Comparison of ENCODE assay signal across 11 cellular contexts in genomic region chr10:120451968-120452367, GRCh38. TPM values are rescaled to one million over a fixed set of nuclear protein-coding genes. Genes with fewer than 3 reads are reported as not detected.
"Had no signal": no experiment of that assay in that cellular context is flagged by ENCODE, and none has a peak within 500 bp of the region (broad histone marks: within the 10 kb centered on the region; RNA-seq: fewer than 3 reads in every experiment).

No MANE protein-coding gene starts in this region.

- ATAC-seq: GM23338, HCT116, K562 had no signal

- H3K4me1 ChIP-seq: HAP-1 had no signal

- H3K9me3 ChIP-seq: HAP-1 had no signal

- DNase-seq: H7, HFFc6, IMR-90, KG1 had no signal

- H3K4me2 ChIP-seq: GM23338 had no signal

- H3K4me3 Mint-ChIP-seq: GM23338, HFFc6 had no signal

- H2AFZ ChIP-seq: GM23338 had no signal

- H3K36me3 ChIP-seq: HAP-1 had no signal

- H3K27ac Mint-ChIP-seq: GM23338, HFFc6 had no signal

- FAIRE-seq: H1, HTR-8/SVneo, K562 had no signal

- H3K4me3 ChIP-seq: GM23338, HAP-1, K562 had no signal

RNA-seq across cellular contexts. Expression of gene PLPP4, which starts 5.1 kb away (rescaled TPM):
- total RNA-seq: H1, HT-29, K562 had no signal
